31 cellular contexts compared by ENCODE assay signal in genomic region chr9:117987945-117988344, GRCh38.
"Had no signal": no experiment of that assay in that cellular context is flagged by ENCODE, and none has a peak within 500 bp of the region (broad histone marks: within the 10 kb centered on the region; RNA-seq: fewer than 3 reads in every experiment).

No MANE protein-coding gene starts in this region.

- H3K36me3 Mint-ChIP-seq: activated CD4-positive, alpha-beta memory T cell treated with anti-CD3 and anti-CD28 coated beads for 36 hours; activated naive CD8-positive, alpha-beta T cell had no signal

- H3K4me3 ChIP-seq: coronary artery, dorsolateral prefrontal cortex had no signal

- H3K9me3 Mint-ChIP-seq: activated B cell treated with CpG ODN at 0.5 μM for 24 hours; activated CD4-positive, alpha-beta memory T cell treated with anti-CD3 and anti-CD28 coated beads for 36 hours; activated CD4-positive, alpha-beta T cell treated with anti-CD3 and anti-CD28 coated beads, Interleukin-2, amount 10 ng/mL, durations not matched to agents 24 days and 14 days; activated T-cell treated with anti-CD3 and anti-CD28 coated beads, Interleukin-2, amount 50 U/mL, for 24 hours; activated T-helper 17 cell treated with anti-CD3 and anti-CD28 coated beads, Interleukin-2, amount 50 U/mL, for 72 hours; central memory CD8-positive, alpha-beta T cell; dendritic cell treated with granulocyte-macrophage colony-stimulating factor and Interleukin-4, amounts not matched to agents 40 ng/mL and 50 ng/mL, for 4 days; endodermal cell; T-helper 2 cell treated with Interferon-gamma antibody and Interleukin-4, amounts not matched to agents 5 μg/mL and 100 μg/mL, for 36 hours had no signal

- ATAC-seq: activated CD4-positive, alpha-beta T cell treated with anti-CD3 and anti-CD28 coated beads for 36 hours; activated CD4-positive, CD25-positive, alpha-beta regulatory T cell treated with anti-CD3 and anti-CD28 coated beads, Interleukin-2, amount 50 U/mL, for 24 hours; activated CD8-positive, alpha-beta T cell treated with anti-CD3 and anti-CD28 coated beads, Interleukin-2, amount 10 ng/mL, durations not matched to agents 7 days and 5 days; activated T-helper 17 cell treated with anti-CD3 and anti-CD28 coated beads, Interleukin-2, amount 50 U/mL, for 72 hours; esophagus mucosa; T-helper 17 cell had no signal

- H3K4me3 Mint-ChIP-seq: activated B cell treated with CpG ODN at 0.5 μM for 24 hours; activated CD4-positive, alpha-beta memory T cell treated with anti-CD3 and anti-CD28 coated beads for 36 hours; activated CD4-positive, alpha-beta T cell treated with anti-CD3 and anti-CD28 coated beads for 36 hours; activated CD4-positive, alpha-beta T cell treated with anti-CD3 and anti-CD28 coated beads, Interleukin-2, amount 10 ng/mL, durations not matched to agents 24 days and 14 days; activated CD8-positive, alpha-beta T cell treated with anti-CD3 and anti-CD28 coated beads, Interleukin-2, amount 10 ng/mL, durations not matched to agents 7 days and 5 days; activated naive CD8-positive, alpha-beta T cell; activated T-cell treated with anti-CD3 and anti-CD28 coated beads, Interleukin-2, amount 50 U/mL, for 24 hours; activated T-helper 17 cell treated with anti-CD3 and anti-CD28 coated beads, Interleukin-2, amount 50 U/mL, for 72 hours; central memory CD8-positive, alpha-beta T cell; dendritic cell treated with granulocyte-macrophage colony-stimulating factor and Interleukin-4, amounts not matched to agents 40 ng/mL and 50 ng/mL, for 4 days; endodermal cell; T-helper 17 cell; T-helper 2 cell treated with Interferon-gamma antibody and Interleukin-4, amounts not matched to agents 5 μg/mL and 100 μg/mL, for 36 hours had no signal

- H3K36me3 ChIP-seq: brain microvascular endothelial cell, WERI-Rb-1 had no signal

- H3K27me3 ChIP-seq: brain microvascular endothelial cell, dorsolateral prefrontal cortex had no signal

- DNase-seq: activated B cell treated with CpG ODN at 0.5 μM for 24 hours; activated CD4-positive, alpha-beta memory T cell treated with anti-CD3 and anti-CD28 coated beads for 36 hours; activated CD4-positive, alpha-beta T cell treated with anti-CD3 and anti-CD28 coated beads for 36 hours; activated CD4-positive, alpha-beta T cell treated with anti-CD3 and anti-CD28 coated beads, Interleukin-2, amount 10 ng/mL, durations not matched to agents 24 days and 14 days; activated CD8-positive, alpha-beta memory T cell treated with anti-CD3 and anti-CD28 coated beads, Interleukin-2, amount 50 U/mL, for 48 hours; activated CD8-positive, alpha-beta T cell treated with anti-CD3 and anti-CD28 coated beads, Interleukin-2, amount 10 ng/mL, durations not matched to agents 7 days and 5 days; activated effector memory CD4-positive, alpha-beta T cell treated with Interleukin-2 at 50 U/mL for 16 hours; activated gamma-delta T cell treated with Interleukin-2 at 50 U/mL for 16 hours; activated naive CD4-positive, alpha-beta T cell treated with anti-CD3 and anti-CD28 coated beads, Interleukin-2, amount 50 U/mL, for 16 hours; activated naive CD4-positive, alpha-beta T cell treated with Interleukin-2 at 50 U/mL for 16 hours; activated T-cell treated with anti-CD3 and anti-CD28 coated beads for 4 hours; activated T-cell treated with anti-CD3 and anti-CD28 coated beads, Interleukin-2, amount 50 U/mL, for 24 hours; amniotic stem cell; anterior cingulate cortex; brain microvascular endothelial cell; dorsolateral prefrontal cortex; effector memory CD4-positive, alpha-beta T cell; endodermal cell; foreskin fibroblast; head of caudate nucleus; T-helper 17 cell; T1000; WERI-Rb-1 had no signal

- H3K27ac Mint-ChIP-seq: activated B cell treated with CpG ODN at 0.5 μM for 24 hours; activated CD4-positive, alpha-beta memory T cell treated with anti-CD3 and anti-CD28 coated beads for 36 hours; activated CD4-positive, alpha-beta T cell treated with anti-CD3 and anti-CD28 coated beads for 36 hours; activated CD4-positive, alpha-beta T cell treated with anti-CD3 and anti-CD28 coated beads, Interleukin-2, amount 10 ng/mL, durations not matched to agents 24 days and 14 days; activated CD8-positive, alpha-beta T cell treated with anti-CD3 and anti-CD28 coated beads, Interleukin-2, amount 10 ng/mL, durations not matched to agents 7 days and 5 days; activated naive CD8-positive, alpha-beta T cell; activated T-cell treated with anti-CD3 and anti-CD28 coated beads, Interleukin-2, amount 50 U/mL, for 24 hours; activated T-helper 17 cell treated with anti-CD3 and anti-CD28 coated beads, Interleukin-2, amount 50 U/mL, for 72 hours; dendritic cell treated with granulocyte-macrophage colony-stimulating factor and Interleukin-4, amounts not matched to agents 40 ng/mL and 50 ng/mL, for 4 days; endodermal cell; T-helper 17 cell; T-helper 2 cell treated with Interferon-gamma antibody and Interleukin-4, amounts not matched to agents 5 μg/mL and 100 μg/mL, for 36 hours had no signal

- H3K27me3 Mint-ChIP-seq: activated B cell treated with CpG ODN at 0.5 μM for 24 hours; activated CD4-positive, alpha-beta T cell treated with anti-CD3 and anti-CD28 coated beads, Interleukin-2, amount 10 ng/mL, durations not matched to agents 24 days and 14 days; activated naive CD8-positive, alpha-beta T cell; activated T-cell treated with anti-CD3 and anti-CD28 coated beads, Interleukin-2, amount 50 U/mL, for 24 hours; central memory CD8-positive, alpha-beta T cell; dendritic cell treated with granulocyte-macrophage colony-stimulating factor and Interleukin-4, amounts not matched to agents 40 ng/mL and 50 ng/mL, for 4 days had no signal

- H3K4me1 Mint-ChIP-seq: activated CD4-positive, alpha-beta T cell treated with anti-CD3 and anti-CD28 coated beads for 36 hours; activated CD4-positive, alpha-beta T cell treated with anti-CD3 and anti-CD28 coated beads, Interleukin-2, amount 10 ng/mL, durations not matched to agents 24 days and 14 days; activated T-helper 17 cell treated with anti-CD3 and anti-CD28 coated beads, Interleukin-2, amount 50 U/mL, for 72 hours; central memory CD8-positive, alpha-beta T cell; endodermal cell had no signal
